ENCODE assay signal across 34 cellular contexts in genomic region chr7:98157761-98158160, GRCh38. TPM values are rescaled to one million over a fixed set of nuclear protein-coding genes. Genes with fewer than 3 reads are reported as not detected.
"Had no signal": no experiment of that assay in that cellular context is flagged by ENCODE, and none has a peak within 500 bp of the region (broad histone marks: within the 10 kb centered on the region; RNA-seq: fewer than 3 reads in every experiment).

No MANE protein-coding gene starts in this region.

- H3K27me3 ChIP-seq: ascending aorta, cardiac muscle cell had no signal

- H3K27me3 Mint-ChIP-seq: activated B cell treated with CpG ODN at 0.5 μM for 24 hours; activated CD4-positive, alpha-beta memory T cell treated with anti-CD3 and anti-CD28 coated beads, Interleukin-2, amount 10 ng/mL, durations not matched to agents 7 days and 5 days; activated CD4-positive, alpha-beta T cell treated with anti-CD3 and anti-CD28 coated beads, Interleukin-2, amount 10 ng/mL, durations not matched to agents 24 days and 14 days; activated CD8-positive, alpha-beta memory T cell treated with anti-CD3 and anti-CD28 coated beads, Interleukin-2, amount 10 ng/mL, durations not matched to agents 7 days and 5 days; activated naive CD4-positive, alpha-beta T cell treated with anti-CD3 and anti-CD28 coated beads, Interleukin-2, amount 10 ng/mL, durations not matched to agents 7 days and 5 days; activated naive CD4-positive, alpha-beta T cell treated with anti-CD3 and anti-CD28 coated beads, Interleukin-2, amount 50 U/mL, for 24 hours; activated naive CD8-positive, alpha-beta T cell; activated naive CD8-positive, alpha-beta T cell treated with anti-CD3 and anti-CD28 coated beads, Interleukin-2, amount 10 ng/mL, durations not matched to agents 7 days and 5 days; activated naive CD8-positive, alpha-beta T cell treated with anti-CD3 and anti-CD28 coated beads, Interleukin-2, amount 50 U/mL, for 24 hours; activated T-cell treated with anti-CD3 and anti-CD28 coated beads, Interleukin-2, amount 50 U/mL, for 24 hours; brain had no signal

- H3K9me3 Mint-ChIP-seq: activated B cell treated with CpG ODN at 0.5 μM for 24 hours; activated CD4-positive, alpha-beta memory T cell treated with anti-CD3 and anti-CD28 coated beads, Interleukin-2, amount 10 ng/mL, durations not matched to agents 7 days and 5 days; activated CD4-positive, alpha-beta T cell treated with anti-CD3 and anti-CD28 coated beads, Interleukin-2, amount 10 ng/mL, durations not matched to agents 24 days and 14 days; activated naive CD4-positive, alpha-beta T cell treated with anti-CD3 and anti-CD28 coated beads, Interleukin-2, amount 10 ng/mL, durations not matched to agents 7 days and 5 days; activated naive CD4-positive, alpha-beta T cell treated with anti-CD3 and anti-CD28 coated beads, Interleukin-2, amount 50 U/mL, for 24 hours; activated naive CD8-positive, alpha-beta T cell treated with anti-CD3 and anti-CD28 coated beads, Interleukin-2, amount 10 ng/mL, durations not matched to agents 7 days and 5 days; activated naive CD8-positive, alpha-beta T cell treated with anti-CD3 and anti-CD28 coated beads, Interleukin-2, amount 50 U/mL, for 24 hours; activated T-cell treated with anti-CD3 and anti-CD28 coated beads, Interleukin-2, amount 50 U/mL, for 24 hours; activated T-helper 2 cell treated with anti-CD3 and anti-CD28 coated beads, Interferon-gamma antibody, Interleukin-2, Interleukin-4, amounts not matched to agents 10 μg/mL and 5 μg/mL and 100 μg/mL, durations not matched to agents 14 hours and 24 hours and 36 hours; T-helper 1 cell treated with Interleukin-12 subunit alpha and Interleukin-12 subunit beta and Interleukin-4 antibody, amounts not matched to agents 30 μg/mL and 1 μg/mL, for 36 hours; T-helper 2 cell treated with Interferon-gamma antibody and Interleukin-4, amounts not matched to agents 5 μg/mL and 100 μg/mL, for 36 hours had no signal

- DNase-seq: activated B cell treated with CpG ODN at 0.5 μM for 24 hours; activated CD4-positive, alpha-beta memory T cell treated with anti-CD3 and anti-CD28 coated beads, Interleukin-2, amount 10 ng/mL, durations not matched to agents 7 days and 5 days; activated CD4-positive, alpha-beta T cell treated with anti-CD3 and anti-CD28 coated beads for 4 hours; activated CD4-positive, alpha-beta T cell treated with anti-CD3 and anti-CD28 coated beads, Interleukin-2, amount 10 ng/mL, durations not matched to agents 24 days and 14 days; activated CD4-positive, alpha-beta T cell treated with anti-CD3 and anti-CD28 coated beads, Interleukin-2, amount 50 U/mL, for 1 hour; activated CD4-positive, alpha-beta T cell treated with anti-CD3 and anti-CD28 coated beads, Interleukin-2, amount 50 U/mL, for 48 hours; activated CD4-positive, CD25-positive, alpha-beta regulatory T cell treated with anti-CD3 and anti-CD28 coated beads, Interleukin-2, amount 50 U/mL, for 72 hours; activated CD8-positive, alpha-beta memory T cell treated with anti-CD3 and anti-CD28 coated beads for 24 hours; activated CD8-positive, alpha-beta memory T cell treated with anti-CD3 and anti-CD28 coated beads, Interleukin-2, amount 10 ng/mL, durations not matched to agents 7 days and 5 days; activated CD8-positive, alpha-beta memory T cell treated with anti-CD3 and anti-CD28 coated beads, Interleukin-2, amount 50 U/mL, for 48 hours; activated CD8-positive, alpha-beta T cell treated with anti-CD3 and anti-CD28 coated beads, Interleukin-2, amount 10 ng/mL, durations not matched to agents 7 days and 5 days; activated effector memory CD4-positive, alpha-beta T cell treated with Interleukin-2 at 50 U/mL for 16 hours; activated gamma-delta T cell; activated naive CD4-positive, alpha-beta T cell treated with anti-CD3 and anti-CD28 coated beads, Interleukin-2, amount 10 ng/mL, durations not matched to agents 7 days and 5 days; activated naive CD4-positive, alpha-beta T cell treated with Interleukin-2 at 50 U/mL for 16 hours; activated naive CD8-positive, alpha-beta T cell treated with anti-CD3 and anti-CD28 coated beads, Interleukin-2, amount 10 ng/mL, durations not matched to agents 7 days and 5 days; activated naive CD8-positive, alpha-beta T cell treated with anti-CD3 and anti-CD28 coated beads, Interleukin-2, amount 50 U/mL, for 24 hours; activated T-cell treated with anti-CD3 and anti-CD28 coated beads, Interleukin-2, amount 50 U/mL, for 24 hours; activated T-cell treated with anti-CD3 and anti-CD28 coated beads, Interleukin-2, amount 50 U/mL, for 48 hours; amygdala; anterior cingulate cortex; caudate nucleus; T-helper 1 cell; T-helper 2 cell; T-helper 9 cell had no signal

- H3K27ac ChIP-seq: ascending aorta, cardiac muscle cell, VCaP had no signal

- H3K4me1 Mint-ChIP-seq: activated CD4-positive, alpha-beta memory T cell treated with anti-CD3 and anti-CD28 coated beads, Interleukin-2, amount 10 ng/mL, durations not matched to agents 7 days and 5 days; activated CD4-positive, alpha-beta T cell treated with anti-CD3 and anti-CD28 coated beads, Interleukin-2, amount 10 ng/mL, durations not matched to agents 24 days and 14 days; activated CD8-positive, alpha-beta memory T cell treated with anti-CD3 and anti-CD28 coated beads, Interleukin-2, amount 10 ng/mL, durations not matched to agents 7 days and 5 days; activated naive CD4-positive, alpha-beta T cell treated with anti-CD3 and anti-CD28 coated beads, Interleukin-2, amount 10 ng/mL, durations not matched to agents 7 days and 5 days; activated naive CD4-positive, alpha-beta T cell treated with anti-CD3 and anti-CD28 coated beads, Interleukin-2, amount 50 U/mL, for 24 hours; activated naive CD8-positive, alpha-beta T cell treated with anti-CD3 and anti-CD28 coated beads, Interleukin-2, amount 10 ng/mL, durations not matched to agents 7 days and 5 days; brain had no signal

- ATAC-seq: activated CD8-positive, alpha-beta memory T cell treated with anti-CD3 and anti-CD28 coated beads, Interleukin-2, amount 10 ng/mL, durations not matched to agents 7 days and 5 days; activated CD8-positive, alpha-beta T cell treated with anti-CD3 and anti-CD28 coated beads, Interleukin-2, amount 10 ng/mL, durations not matched to agents 7 days and 5 days; activated naive CD8-positive, alpha-beta T cell treated with anti-CD3 and anti-CD28 coated beads, Interleukin-2, amount 50 U/mL, for 24 hours had no signal

- H3K4me1 ChIP-seq: ascending aorta had no signal

- H3K4me3 ChIP-seq: ascending aorta, cardiac muscle cell had no signal

- H3K27ac Mint-ChIP-seq: activated B cell treated with CpG ODN at 0.5 μM for 24 hours; activated CD4-positive, alpha-beta memory T cell treated with anti-CD3 and anti-CD28 coated beads, Interleukin-2, amount 10 ng/mL, durations not matched to agents 7 days and 5 days; activated CD4-positive, alpha-beta T cell treated with anti-CD3 and anti-CD28 coated beads, Interleukin-2, amount 10 ng/mL, durations not matched to agents 24 days and 14 days; activated CD8-positive, alpha-beta memory T cell treated with anti-CD3 and anti-CD28 coated beads, Interleukin-2, amount 10 ng/mL, durations not matched to agents 7 days and 5 days; activated CD8-positive, alpha-beta T cell treated with anti-CD3 and anti-CD28 coated beads, Interleukin-2, amount 10 ng/mL, durations not matched to agents 7 days and 5 days; activated naive CD4-positive, alpha-beta T cell treated with anti-CD3 and anti-CD28 coated beads, Interleukin-2, amount 10 ng/mL, durations not matched to agents 7 days and 5 days; activated naive CD4-positive, alpha-beta T cell treated with anti-CD3 and anti-CD28 coated beads, Interleukin-2, amount 50 U/mL, for 24 hours; activated naive CD8-positive, alpha-beta T cell; activated naive CD8-positive, alpha-beta T cell treated with anti-CD3 and anti-CD28 coated beads, Interleukin-2, amount 10 ng/mL, durations not matched to agents 7 days and 5 days; activated naive CD8-positive, alpha-beta T cell treated with anti-CD3 and anti-CD28 coated beads, Interleukin-2, amount 50 U/mL, for 24 hours; activated T-cell treated with anti-CD3 and anti-CD28 coated beads, Interleukin-2, amount 50 U/mL, for 24 hours; activated T-helper 2 cell treated with anti-CD3 and anti-CD28 coated beads, Interferon-gamma antibody, Interleukin-2, Interleukin-4, amounts not matched to agents 10 μg/mL and 5 μg/mL and 100 μg/mL, durations not matched to agents 14 hours and 24 hours and 36 hours; brain; T-helper 1 cell treated with Interleukin-12 subunit alpha and Interleukin-12 subunit beta and Interleukin-4 antibody, amounts not matched to agents 30 μg/mL and 1 μg/mL, for 36 hours; T-helper 2 cell treated with Interferon-gamma antibody and Interleukin-4, amounts not matched to agents 5 μg/mL and 100 μg/mL, for 36 hours had no signal

- H3K9me3 ChIP-seq: ascending aorta had no signal

- H3K4me3 Mint-ChIP-seq: activated B cell treated with CpG ODN at 0.5 μM for 24 hours; activated CD4-positive, alpha-beta memory T cell treated with anti-CD3 and anti-CD28 coated beads, Interleukin-2, amount 10 ng/mL, durations not matched to agents 7 days and 5 days; activated CD4-positive, alpha-beta T cell treated with anti-CD3 and anti-CD28 coated beads, Interleukin-2, amount 10 ng/mL, durations not matched to agents 24 days and 14 days; activated CD8-positive, alpha-beta memory T cell treated with anti-CD3 and anti-CD28 coated beads, Interleukin-2, amount 10 ng/mL, durations not matched to agents 7 days and 5 days; activated CD8-positive, alpha-beta T cell treated with anti-CD3 and anti-CD28 coated beads, Interleukin-2, amount 10 ng/mL, durations not matched to agents 7 days and 5 days; activated naive CD4-positive, alpha-beta T cell treated with anti-CD3 and anti-CD28 coated beads, Interleukin-2, amount 10 ng/mL, durations not matched to agents 7 days and 5 days; activated naive CD4-positive, alpha-beta T cell treated with anti-CD3 and anti-CD28 coated beads, Interleukin-2, amount 50 U/mL, for 24 hours; activated naive CD8-positive, alpha-beta T cell; activated naive CD8-positive, alpha-beta T cell treated with anti-CD3 and anti-CD28 coated beads, Interleukin-2, amount 10 ng/mL, durations not matched to agents 7 days and 5 days; activated naive CD8-positive, alpha-beta T cell treated with anti-CD3 and anti-CD28 coated beads, Interleukin-2, amount 50 U/mL, for 24 hours; activated T-cell treated with anti-CD3 and anti-CD28 coated beads, Interleukin-2, amount 50 U/mL, for 24 hours; brain; T-helper 1 cell treated with Interleukin-12 subunit alpha and Interleukin-12 subunit beta and Interleukin-4 antibody, amounts not matched to agents 30 μg/mL and 1 μg/mL, for 36 hours; T-helper 2 cell treated with Interferon-gamma antibody and Interleukin-4, amounts not matched to agents 5 μg/mL and 100 μg/mL, for 36 hours had no signal

RNA-seq across cellular contexts. Expression of gene BHLHA15, which starts 53.5 kb away (rescaled TPM):
- total RNA-seq: activated CD8-positive, alpha-beta T cell treated with anti-CD3 and anti-CD28 coated beads, Interleukin-2, amount 10 ng/mL, durations not matched to agents 7 days and 5 days; activated naive CD8-positive, alpha-beta T cell treated with anti-CD3 and anti-CD28 coated beads, Interleukin-2, amount 10 ng/mL, durations not matched to agents 7 days and 5 days; ascending aorta had no signal
- polyA plus RNA-seq: cardiac muscle cell had no signal
